In genomic region chr17:78351449-78352006, GRCh38 we compare ENCODE assay signal across 8 cellular contexts. TPM values are rescaled to one million over a fixed set of nuclear protein-coding genes. Genes with fewer than 3 reads are reported as not detected.
DNase-seq lines count a peak whose midpoint lies in the region; ATAC-seq, FAIRE-seq and TF ChIP-seq lines count a peak whose summit lies in the region.

No MANE protein-coding gene starts in this region.

- intact Hi-C loops in colonic mucosa (cut with DNase I), result no loop called here
- intact Hi-C loops in HepG2 (cut with micrococcal nuclease; ENCODE audit: unreplicated experiment), result no loop called here

- H3K4me1 ChIP-seq in KMS-11 (ENCODE audit: low read depth, poor library complexity, severe bottlenecking), result peaks cover 51% of the 10 kb centered on the region
- peaks cover 9% of the 10 kb centered on the region for H3K4me1 ChIP-seq in colonic mucosa
- peaks cover 53% of the 10 kb centered on the region for H3K4me1 ChIP-seq in HepG2 (ENCODE audit: insufficient read depth, low read length)

- TF ChIP-seq CTCF in KMS-11 (conservative IDR thresholded peaks at IDR 0.05; ENCODE audit: low read depth, low read length) (no peak), colonic mucosa (IDR thresholded peaks at IDR 0.05) (no peak), HepG2 (CRISPR knock-in tag; IDR thresholded peaks at IDR 0.05) (no peak)

- CTCF ChIA-PET in HepG2 (lab: Yijun Ruan, JAX; ENCODE audit: low intra/inter-chr PET ratio, low total read pairs), result no interaction called here

- H3K27ac ChIP-seq in KMS-11 (no peak overlapping the region), colonic mucosa (peak overlapping the region; percentile 38), HepG2 (ENCODE audit: extremely low read length, insufficient read depth, low read length) (no peak overlapping the region), substantia nigra (ENCODE audit: low read depth, low read length, poor library complexity, severe bottlenecking) (peak overlapping the region; percentile 95)

- no peak for TF ChIP-seq POLR2A in HepG2 (IDR thresholded peaks at IDR 0.05; ENCODE audit: insufficient read depth in 1 of 2, low read depth in 2 of 2, low read length in 2 of 2)

- H3K9ac ChIP-seq in KMS-11 (no peak overlapping the region), colonic mucosa (ENCODE audit: low read depth in 2 of 2, low read length in 2 of 2) (peak overlapping the region; percentile 17 to 35), HepG2 (ENCODE audit: insufficient read depth, low read depth, low read length) (peak overlapping the region; percentile 7; the same call in 1 of the 2 replicates)

- H3K79me2 ChIP-seq in KMS-11 (ENCODE audit: insufficient read depth, low read depth), result no peaks in the 10 kb centered on the region
- H3K79me2 ChIP-seq in HepG2 (ENCODE audit: insufficient read depth, low read length), result no peaks in the 10 kb centered on the region

- POLR2A ChIA-PET in HepG2 (lab: Yijun Ruan, JAX), result interaction anchor here (0.8 to 1.3 kb wide), 2 partner anchors 17 to 397 kb away, joined by 3 to 4 read pairs; no protein-coding TSS in a partner anchor

- WGBS in HepG2 (ENCODE audit: low lambda C conversion rate), result 1% methylated on average over 13 of the region's 16 CpGs

- ATAC-seq in HepG2 (peak; percentile 56), GM18861 (IDR thresholded peaks at IDR 0.05; ENCODE audit: unreplicated experiment) (no peak)

- TF ChIP-seq EP300 in HepG2 (IDR thresholded peaks at IDR 0.05; ENCODE audit: low read depth in 2 of 2, low read length in 2 of 2) (peak; percentile 28 to 55; a peak in 2 of 4 replicates), HepG2 (CRISPR knock-in tag; IDR thresholded peaks at IDR 0.05; ENCODE audit: borderline replicate concordance) (no peak; the same call in 1 of the 2 replicates)

- H4K20me1 ChIP-seq in KMS-11 (ENCODE audit: insufficient read depth) (no peaks in the 10 kb centered on the region), HepG2 (ENCODE audit: insufficient read depth, low read length) (no peaks in the 10 kb centered on the region)

- BruUV-seq in HepG2 (replicated peaks; lab: Mats Ljungman, UMichigan), result no TSS peak

- peak; percentile 76 for FAIRE-seq in HepG2 (lab: Jason Lieb, UNC)

- H3K4me2 ChIP-seq in KMS-11, result no peak overlapping the region
- peak overlapping the region; percentile 90 for H3K4me2 ChIP-seq in HepG2 (ENCODE audit: low read depth, low read length)

- H3K36me3 ChIP-seq in KMS-11 (ENCODE audit: insufficient read depth), result no peaks in the 10 kb centered on the region
- no peaks in the 10 kb centered on the region for H3K36me3 ChIP-seq in colonic mucosa
- no peaks in the 10 kb centered on the region for H3K36me3 ChIP-seq in HepG2 (replicated peaks in 1 of 2; ENCODE audit: control insufficient read depth in 1 of 2, insufficient read depth in 2 of 2, low read length in 2 of 2)

- no peaks in the 10 kb centered on the region for H3K9me3 ChIP-seq in colonic mucosa
- no peaks in the 10 kb centered on the region for H3K9me3 ChIP-seq in HepG2 (ENCODE audit: low read length)

- H3K4me3 ChIP-seq in KMS-11 (IDR thresholded peaks at IDR 0.05; ENCODE audit: insufficient read depth, low read depth, low read length), result no peak overlapping the region
- H3K4me3 ChIP-seq in colonic mucosa, result no peak overlapping the region
- H3K4me3 ChIP-seq in HepG2 (replicated peaks in 1 of 3; ENCODE audit: insufficient read depth in 1 of 3, low read depth in 2 of 3, low read length in 3 of 3), result peak overlapping the region in 1 of 3 experiments; percentile 66; a peak in 3 of 6 replicates

- no peak for TF ChIP-seq RAD21 in HepG2 (CRISPR knock-in tag; IDR thresholded peaks at IDR 0.05)

- H2AFZ ChIP-seq in KMS-11 (ENCODE audit: low read depth) (peak overlapping the region; percentile 64; the same call in 1 of the 2 replicates), HepG2 (ENCODE audit: low read length) (no peak overlapping the region)

- DNase-seq in AG08396 (ENCODE audit: low spot score) (peak; percentile 87), colonic mucosa (peak; percentile 84), HepG2 (ENCODE audit: low spot score) (peak; percentile 63), substantia nigra (lab: John Stamatoyannopoulos, UW) (peak; percentile 38 to 97 (median 83)), Kasumi-1 (lab: John Stamatoyannopoulos, UW) (no peak)
- DNase-seq in effector CD4-positive, alpha-beta T cell, result no peak

- H3K27me3 ChIP-seq in KMS-11 (ENCODE audit: insufficient read depth, low read depth), result peaks cover 3% of the 10 kb centered on the region; the same call in 1 of the 2 replicates
- H3K27me3 ChIP-seq in colonic mucosa, result no peaks in the 10 kb centered on the region
- peaks cover 4 to 52% of the 10 kb centered on the region in 2 experiments for H3K27me3 ChIP-seq in HepG2 (ENCODE audit: control insufficient read depth in 1 of 2, insufficient read depth in 2 of 2, low read length in 2 of 2)

- in situ Hi-C loops in HepG2 (cut with HindIII; ENCODE audit: extremely low pct_ligation_motif_present, low pct_unique_long_range_greater_than_20kb), result no loop called here

TF ChIP-seq in HepG2, 621 proteins besides CTCF, POLR2A, EP300 and RAD21 (continues in another document):
- TF ChIP-seq ZNF33A (CRISPR knock-in tag; IDR thresholded peaks at IDR 0.05; ENCODE audit: borderline replicate concordance) (no peak), KLF12 (CRISPR knock-in tag; IDR thresholded peaks at IDR 0.05; ENCODE audit: borderline replicate concordance) (no peak), ELF4 (CRISPR knock-in tag; IDR thresholded peaks at IDR 0.05; ENCODE audit: borderline replicate concordance) (no peak), ZNF101 (CRISPR knock-in tag; IDR thresholded peaks at IDR 0.05; ENCODE audit: borderline replicate concordance, low read depth) (no peak), ARNTL (CRISPR knock-in tag; IDR thresholded peaks at IDR 0.05) (no peak), ZBTB42 (CRISPR knock-in tag; IDR thresholded peaks at IDR 0.05) (no peak)

RNA-seq across cellular contexts. Expression of gene SOCS3, which starts 8.3 kb away (rescaled TPM):
- 10 to 100 TPM; 19.7 to 29.4 TPM for total RNA-seq in colonic mucosa
- 0.66 and 0.77 TPM in 2 replicates for total RNA-seq in HepG2 (2016; rRNA removed; fragmentation: Illumina TruSeq; extraction: Trizol)
- total RNA-seq in HepG2 (2016; cell fraction: cytosol; rRNA removed; fragmentation: Illumina TruSeq; extraction: Trizol; ENCODE audit: low read depth), result 0.30 and 0.35 TPM in 2 replicates
- 0.59 and 0.95 TPM in 2 replicates for total RNA-seq in HepG2 (2016; cell fraction: insoluble cytoplasmic fraction; rRNA removed; fragmentation: Illumina TruSeq; extraction: Trizol)
- 0.83 and 0.93 TPM in 2 replicates for total RNA-seq in HepG2 (2016; cell fraction: membrane; rRNA removed; fragmentation: Illumina TruSeq; extraction: Trizol)
- total RNA-seq in HepG2 (2016; cell fraction: nucleus; rRNA removed; fragmentation: Illumina TruSeq; extraction: Trizol), result 0.66 and 1.2 TPM in 2 replicates
- 2.4 and 3.2 TPM in 2 replicates for polyA plus RNA-seq in HepG2 (2011; rRNA removed)
- 2.4 and 2.6 TPM in 2 replicates for polyA plus RNA-seq in HepG2 (2011; cell fraction: cytosol; rRNA removed)
- polyA plus RNA-seq in HepG2 (2011; cell fraction: nucleus; rRNA removed), result 4.1 and 5.9 TPM in 2 replicates
- 0.94 and 3.5 TPM in 2 replicates for polyA plus RNA-seq in HepG2 (2012)
- polyA plus RNA-seq in HepG2 (2016; cell fraction: cytosol; fragmentation: Illumina TruSeq; extraction: Trizol; ENCODE audit: low read depth), result 0.05 and 0.10 TPM in 2 replicates
- 0.32 and 0.52 TPM in 2 replicates for polyA plus RNA-seq in HepG2 (2016; cell fraction: insoluble cytoplasmic fraction; fragmentation: Illumina TruSeq; extraction: Trizol; ENCODE audit: low read depth)
- 0.27 and 0.28 TPM in 2 replicates for polyA plus RNA-seq in HepG2 (2016; cell fraction: membrane; fragmentation: Illumina TruSeq; extraction: Trizol; ENCODE audit: low read depth)
- 1.1 and 1.3 TPM in 2 replicates for polyA plus RNA-seq in HepG2 (2016; cell fraction: nucleus; fragmentation: Illumina TruSeq; extraction: Trizol; ENCODE audit: insufficient read depth, low read depth)
- polyA minus RNA-seq in HepG2 (2011; rRNA and poly(A)+ RNA removed; ENCODE audit: low replicate concordance), result 11.0 and 18.7 TPM in 2 replicates
- polyA minus RNA-seq in HepG2 (2011; cell fraction: cytosol; rRNA and poly(A)+ RNA removed), result 6.9 and 7.9 TPM in 2 replicates
- polyA minus RNA-seq in HepG2 (2011; cell fraction: nucleus; rRNA and poly(A)+ RNA removed), result 3.5 and 5.2 TPM in 2 replicates

RNA-seq across cellular contexts. Expression of gene PGS1, which starts 26.9 kb away (rescaled TPM):
- total RNA-seq in colonic mucosa (10 to 100 TPM; 33.3 to 40.2 TPM), HepG2 (2016; rRNA removed; fragmentation: Illumina TruSeq; extraction: Trizol) (18.8 and 25.9 TPM in 2 replicates)
- total RNA-seq in HepG2 (2016; cell fraction: cytosol; rRNA removed; fragmentation: Illumina TruSeq; extraction: Trizol; ENCODE audit: low read depth), result 10.8 and 10.9 TPM in 2 replicates
- total RNA-seq in HepG2 (2016; cell fraction: insoluble cytoplasmic fraction; rRNA removed; fragmentation: Illumina TruSeq; extraction: Trizol), result 14.8 and 27.5 TPM in 2 replicates
- total RNA-seq in HepG2 (2016; cell fraction: membrane; rRNA removed; fragmentation: Illumina TruSeq; extraction: Trizol), result 11.3 and 11.9 TPM in 2 replicates
- 27.4 and 30.7 TPM in 2 replicates for total RNA-seq in HepG2 (2016; cell fraction: nucleus; rRNA removed; fragmentation: Illumina TruSeq; extraction: Trizol)
- polyA plus RNA-seq in HepG2 (2011; rRNA removed), result 31.5 and 42.3 TPM in 2 replicates
- 30.6 and 33.0 TPM in 2 replicates for polyA plus RNA-seq in HepG2 (2011; cell fraction: cytosol; rRNA removed)
- polyA plus RNA-seq in HepG2 (2011; cell fraction: nucleus; rRNA removed), result 151 and 153 TPM in 2 replicates
- polyA plus RNA-seq in HepG2 (2012), result 18.3 and 27.7 TPM in 2 replicates
- polyA plus RNA-seq in HepG2 (2016; cell fraction: cytosol; fragmentation: Illumina TruSeq; extraction: Trizol; ENCODE audit: low read depth), result 2.9 and 3.9 TPM in 2 replicates
- polyA plus RNA-seq in HepG2 (2016; cell fraction: insoluble cytoplasmic fraction; fragmentation: Illumina TruSeq; extraction: Trizol; ENCODE audit: low read depth), result 12.8 and 16.5 TPM in 2 replicates
- 6.1 and 6.7 TPM in 2 replicates for polyA plus RNA-seq in HepG2 (2016; cell fraction: membrane; fragmentation: Illumina TruSeq; extraction: Trizol; ENCODE audit: low read depth)
- polyA plus RNA-seq in HepG2 (2016; cell fraction: nucleus; fragmentation: Illumina TruSeq; extraction: Trizol; ENCODE audit: insufficient read depth, low read depth), result 50.4 and 56.8 TPM in 2 replicates
- polyA minus RNA-seq in HepG2 (2011; rRNA and poly(A)+ RNA removed; ENCODE audit: low replicate concordance), result 49.2 and 54.3 TPM in 2 replicates
- polyA minus RNA-seq in HepG2 (2011; cell fraction: cytosol; rRNA and poly(A)+ RNA removed), result 13.6 and 15.2 TPM in 2 replicates
- polyA minus RNA-seq in HepG2 (2011; cell fraction: nucleus; rRNA and poly(A)+ RNA removed), result 58.3 and 63.7 TPM in 2 replicates

Comparison
In these comparisons a context has a peak if more than half of its experiments do, and no peak if none do; other contexts are left out.
1. DNase-seq: peak in AG08396 (single experiment), colonic mucosa (single experiment), HepG2 (single experiment) and substantia nigra (49 of 49); none in effector CD4-positive, alpha-beta T cell (single experiment) and Kasumi-1 (0 of 2).
2. H3K27ac ChIP-seq: peak in colonic mucosa (single experiment) and substantia nigra (single experiment); none in KMS-11 (single experiment) and HepG2 (single experiment).
3. RNA of gene SOCS3, which starts 8.3 kb away (total RNA-seq): 19.7 to 29.4 TPM in colonic mucosa; 0.30 to 1.2 TPM in HepG2; every median in the first group is over 4 times any median in the second.